1 cellular context compared by ENCODE assay signal in the genomic region with DNA sequence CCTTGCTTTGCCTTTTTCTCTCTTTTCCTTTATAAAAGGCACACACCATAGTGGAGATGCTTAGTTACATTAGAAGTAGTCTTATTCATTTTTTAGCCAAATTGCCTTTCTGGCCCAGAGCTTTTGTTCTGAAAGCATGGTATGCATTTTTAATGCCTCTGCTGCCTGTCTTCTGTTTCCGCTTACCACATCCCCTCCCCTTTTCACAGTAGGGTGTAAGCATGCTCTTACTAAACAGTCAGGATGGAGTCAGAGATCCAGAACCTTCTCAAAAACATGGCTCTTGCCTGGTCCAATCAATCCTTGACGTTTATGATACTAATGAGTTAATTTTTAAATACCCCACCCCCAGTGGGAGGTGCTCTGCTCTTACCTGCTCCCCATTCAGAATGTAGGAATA.
TF ChIP-seq lines count a peak whose summit lies in the region.

No MANE protein-coding gene starts in this region.

TF ChIP-seq in GM23338, 12 proteins besides CTCF, POLR2A, EP300 and RAD21 (continued from another document):
- TF ChIP-seq, protein P1, sequence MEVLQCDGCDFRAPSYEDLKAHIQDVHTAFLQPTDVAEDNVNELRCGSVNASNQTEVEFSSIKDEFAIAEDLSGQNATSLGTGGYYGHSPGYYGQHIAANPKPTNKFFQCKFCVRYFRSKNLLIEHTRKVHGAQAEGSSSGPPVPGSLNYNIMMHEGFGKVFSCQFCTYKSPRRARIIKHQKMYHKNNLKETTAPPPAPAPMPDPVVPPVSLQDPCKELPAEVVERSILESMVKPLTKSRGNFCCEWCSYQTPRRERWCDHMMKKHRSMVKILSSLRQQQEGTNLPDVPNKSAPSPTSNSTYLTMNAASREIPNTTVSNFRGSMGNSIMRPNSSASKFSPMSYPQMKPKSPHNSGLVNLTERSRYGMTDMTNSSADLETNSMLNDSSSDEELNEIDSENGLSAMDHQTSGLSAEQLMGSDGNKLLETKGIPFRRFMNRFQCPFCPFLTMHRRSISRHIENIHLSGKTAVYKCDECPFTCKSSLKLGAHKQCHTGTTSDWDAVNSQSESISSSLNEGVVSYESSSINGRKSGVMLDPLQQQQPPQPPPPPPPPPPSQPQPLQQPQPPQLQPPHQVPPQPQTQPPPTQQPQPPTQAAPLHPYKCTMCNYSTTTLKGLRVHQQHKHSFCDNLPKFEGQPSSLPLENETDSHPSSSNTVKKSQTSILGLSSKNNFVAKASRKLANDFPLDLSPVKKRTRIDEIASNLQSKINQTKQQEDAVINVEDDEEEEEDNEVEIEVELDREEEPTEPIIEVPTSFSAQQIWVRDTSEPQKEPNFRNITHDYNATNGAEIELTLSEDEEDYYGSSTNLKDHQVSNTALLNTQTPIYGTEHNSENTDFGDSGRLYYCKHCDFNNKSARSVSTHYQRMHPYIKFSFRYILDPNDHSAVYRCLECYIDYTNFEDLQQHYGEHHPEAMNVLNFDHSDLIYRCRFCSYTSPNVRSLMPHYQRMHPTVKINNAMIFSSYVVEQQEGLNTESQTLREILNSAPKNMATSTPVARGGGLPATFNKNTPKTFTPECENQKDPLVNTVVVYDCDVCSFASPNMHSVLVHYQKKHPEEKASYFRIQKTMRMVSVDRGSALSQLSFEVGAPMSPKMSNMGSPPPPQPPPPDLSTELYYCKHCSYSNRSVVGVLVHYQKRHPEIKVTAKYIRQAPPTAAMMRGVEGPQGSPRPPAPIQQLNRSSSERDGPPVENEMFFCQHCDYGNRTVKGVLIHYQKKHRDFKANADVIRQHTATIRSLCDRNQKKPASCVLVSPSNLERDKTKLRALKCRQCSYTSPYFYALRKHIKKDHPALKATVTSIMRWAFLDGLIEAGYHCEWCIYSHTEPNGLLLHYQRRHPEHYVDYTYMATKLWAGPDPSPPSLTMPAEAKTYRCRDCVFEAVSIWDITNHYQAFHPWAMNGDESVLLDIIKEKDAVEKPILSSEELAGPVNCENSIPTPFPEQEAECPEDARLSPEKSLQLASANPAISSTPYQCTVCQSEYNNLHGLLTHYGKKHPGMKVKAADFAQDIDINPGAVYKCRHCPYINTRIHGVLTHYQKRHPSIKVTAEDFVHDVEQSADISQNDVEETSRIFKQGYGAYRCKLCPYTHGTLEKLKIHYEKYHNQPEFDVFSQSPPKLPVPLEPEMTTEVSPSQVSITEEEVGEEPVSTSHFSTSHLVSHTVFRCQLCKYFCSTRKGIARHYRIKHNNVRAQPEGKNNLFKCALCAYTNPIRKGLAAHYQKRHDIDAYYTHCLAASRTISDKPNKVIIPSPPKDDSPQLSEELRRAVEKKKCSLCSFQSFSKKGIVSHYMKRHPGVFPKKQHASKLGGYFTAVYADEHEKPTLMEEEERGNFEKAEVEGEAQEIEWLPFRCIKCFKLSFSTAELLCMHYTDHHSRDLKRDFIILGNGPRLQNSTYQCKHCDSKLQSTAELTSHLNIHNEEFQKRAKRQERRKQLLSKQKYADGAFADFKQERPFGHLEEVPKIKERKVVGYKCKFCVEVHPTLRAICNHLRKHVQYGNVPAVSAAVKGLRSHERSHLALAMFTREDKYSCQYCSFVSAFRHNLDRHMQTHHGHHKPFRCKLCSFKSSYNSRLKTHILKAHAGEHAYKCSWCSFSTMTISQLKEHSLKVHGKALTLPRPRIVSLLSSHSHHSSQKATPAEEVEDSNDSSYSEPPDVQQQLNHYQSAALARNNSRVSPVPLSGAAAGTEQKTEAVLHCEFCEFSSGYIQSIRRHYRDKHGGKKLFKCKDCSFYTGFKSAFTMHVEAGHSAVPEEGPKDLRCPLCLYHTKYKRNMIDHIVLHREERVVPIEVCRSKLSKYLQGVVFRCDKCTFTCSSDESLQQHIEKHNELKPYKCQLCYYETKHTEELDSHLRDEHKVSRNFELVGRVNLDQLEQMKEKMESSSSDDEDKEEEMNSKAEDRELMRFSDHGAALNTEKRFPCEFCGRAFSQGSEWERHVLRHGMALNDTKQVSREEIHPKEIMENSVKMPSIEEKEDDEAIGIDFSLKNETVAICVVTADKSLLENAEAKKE (CRISPR knock-in tag; IDR thresholded peaks at IDR 0.05), result no peak
- TF ChIP-seq CREB1 (CRISPR knock-in tag; IDR thresholded peaks at IDR 0.05; ENCODE audit: low read depth), result no peak
- TF ChIP-seq, protein P2, sequence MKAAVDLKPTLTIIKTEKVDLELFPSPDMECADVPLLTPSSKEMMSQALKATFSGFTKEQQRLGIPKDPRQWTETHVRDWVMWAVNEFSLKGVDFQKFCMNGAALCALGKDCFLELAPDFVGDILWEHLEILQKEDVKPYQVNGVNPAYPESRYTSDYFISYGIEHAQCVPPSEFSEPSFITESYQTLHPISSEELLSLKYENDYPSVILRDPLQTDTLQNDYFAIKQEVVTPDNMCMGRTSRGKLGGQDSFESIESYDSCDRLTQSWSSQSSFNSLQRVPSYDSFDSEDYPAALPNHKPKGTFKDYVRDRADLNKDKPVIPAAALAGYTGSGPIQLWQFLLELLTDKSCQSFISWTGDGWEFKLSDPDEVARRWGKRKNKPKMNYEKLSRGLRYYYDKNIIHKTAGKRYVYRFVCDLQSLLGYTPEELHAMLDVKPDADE (IDR thresholded peaks at IDR 0.05), result no peak
TF ChIP-seq in GM23338: peak in this region for 0.
